10 cellular contexts compared by ENCODE assay signal in the genomic region with DNA sequence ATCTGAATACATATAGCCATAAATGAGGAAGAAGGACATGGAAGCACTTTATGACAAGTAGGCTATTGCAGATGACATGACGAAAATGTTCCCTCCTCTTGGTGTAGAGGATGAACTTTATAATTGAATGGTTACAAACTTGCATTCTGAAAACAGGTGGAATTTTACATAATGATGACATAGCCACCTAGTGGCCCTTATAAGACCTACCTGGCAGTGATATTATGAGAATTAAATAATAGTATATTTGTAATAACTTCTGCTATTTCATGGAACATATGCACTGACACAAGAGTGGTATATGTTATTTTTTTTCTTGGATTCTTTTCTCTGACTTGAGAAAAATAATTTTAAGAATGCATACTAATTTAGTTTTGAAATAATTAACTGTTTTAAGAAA. TPM values are rescaled to one million over a fixed set of nuclear protein-coding genes. Genes with fewer than 3 reads are reported as not detected.
DNase-seq lines count a peak whose midpoint lies in the region; ATAC-seq and TF ChIP-seq lines count a peak whose summit lies in the region.
"Had no signal": no experiment of that assay in that cellular context is flagged by ENCODE, and none has a peak within 500 bp of the region (broad histone marks: within the 10 kb centered on the region; RNA-seq: fewer than 3 reads in every experiment).

No MANE protein-coding gene starts in this region.

- no peaks in the 10 kb centered on the region for H3K9me3 Mint-ChIP-seq in T-cell

- CTCF ChIA-PET in T-cell (lab: Charles Lee): interaction anchor here (0.9 to 3.1 kb wide), 5 partner anchors 23 to 113 kb away, joined by 3 to 12 read pairs (median 6); a partner anchor contains a TSS

- POLR2A ChIA-PET in T-cell (lab: Charles Lee): no interaction called here

- ATAC-seq in GM21367 (IDR thresholded peaks at IDR 0.05; ENCODE audit: unreplicated experiment) (peak; percentile 63), T-cell (replicated peaks in 1 of 4) (peak in 1 of 4 experiments; percentile 50), HG02610 (IDR thresholded peaks at IDR 0.05; ENCODE audit: unreplicated experiment) (no peak), HG02970 (IDR thresholded peaks at IDR 0.05; ENCODE audit: low FRiP score, unreplicated experiment) (no peak), GM18498 (IDR thresholded peaks at IDR 0.05; ENCODE audit: unreplicated experiment) (no peak)

- H3K4me1 Mint-ChIP-seq in T-cell: peaks cover 0 to 7% (median 4%) of the 10 kb centered on the region in 3 donors

- peak overlapping the region; percentile 32 to 44 for H3K27ac Mint-ChIP-seq in T-cell

- peaks cover 29% of the 10 kb centered on the region for H3K36me3 Mint-ChIP-seq in T-cell

- H3K4me3 Mint-ChIP-seq in T-cell: no peak overlapping the region

- TF ChIP-seq CTCF in AG09319 (IDR thresholded peaks at IDR 0.05; ENCODE audit: low read depth, low read length): peak; percentile 11

- DNase-seq in AG09319 (ENCODE audit: extremely low read depth, low read depth) (no peak), T-cell (no peak), iris pigment epithelial cell (ENCODE audit: low read depth) (peak; percentile 3), NOMO-1 treated with DMSO at 0.1 percent for 48 hours (lab: John Stamatoyannopoulos, UW; ENCODE audit: unreplicated experiment) (no peak)
- DNase-seq: activated CD4-positive, alpha-beta T cell treated with anti-CD3 and anti-CD28 coated beads for 1 hour; stimulated activated CD4-positive, alpha-beta T cell treated with anti-CD3 and anti-CD28 coated beads, Interleukin-4, amount 100 ng/mL, for 24 hours had no signal

- no peaks in the 10 kb centered on the region for H3K27me3 Mint-ChIP-seq in T-cell

RNA-seq across cellular contexts. Expression of a gene that starts 22.9 kb away (rescaled TPM):
- total RNA-seq in T-cell: 100 to 1,000 TPM; 256 to 397 (median 320) TPM

RNA-seq across cellular contexts. Expression of a gene that starts 23.7 kb away (rescaled TPM):
- total RNA-seq in T-cell: under 1 TPM; 0.20 to 0.78 (median 0.37) TPM

RNA-seq across cellular contexts. Expression of a gene that starts 27.6 kb away (rescaled TPM):
- 10 to 100 TPM; 17.6 to 38.2 (median 31.6) TPM for total RNA-seq in T-cell

RNA-seq across cellular contexts. Expression of a gene that starts 41.5 kb away (rescaled TPM):
- 1 to 10 TPM; 1.4 to 3.8 (median 2.3) TPM for total RNA-seq in T-cell
